In genomic region chr22:17665248-17665647, GRCh38 we compare ENCODE assay signal across 26 cellular contexts.
"Had no signal": no experiment of that assay in that cellular context is flagged by ENCODE, and none has a peak within 500 bp of the region (broad histone marks: within the 10 kb centered on the region; RNA-seq: fewer than 3 reads in every experiment).

No MANE protein-coding gene starts in this region.

- H3K27ac ChIP-seq: coronary artery, parathyroid adenoma, stomach, testis, tibial artery had no signal

- H3K9me3 Mint-ChIP-seq: effector memory CD8-positive, alpha-beta T cell; stimulated activated effector memory CD8-positive, alpha-beta T cell treated with anti-CD3 and anti-CD28 coated beads, Interleukin-12 subunit alpha, Interleukin-12 subunit beta, amount 100 ng/mL, for 72 hours; type B pancreatic cell had no signal

- H3K27me3 Mint-ChIP-seq: effector memory CD8-positive, alpha-beta T cell; naive B cell; progenitor cell of endocrine pancreas; type B pancreatic cell had no signal

- H3K4me3 Mint-ChIP-seq: effector memory CD8-positive, alpha-beta T cell; mesothelial cell of epicardium; naive B cell; nephron progenitor cell; stimulated activated effector memory CD8-positive, alpha-beta T cell treated with anti-CD3 and anti-CD28 coated beads, Interleukin-12 subunit alpha, Interleukin-12 subunit beta, amount 100 ng/mL, for 72 hours; type B pancreatic cell had no signal

- H3K9me3 ChIP-seq: testis, tibial artery had no signal

- H3K4me1 Mint-ChIP-seq: mesothelial cell of epicardium, nephron progenitor cell had no signal

- H3K27me3 ChIP-seq: stomach, testis, tibial artery had no signal

- ATAC-seq: effector memory CD8-positive, alpha-beta T cell; mucosa of descending colon; sciatic nerve; stimulated activated effector memory CD8-positive, alpha-beta T cell treated with anti-CD3 and anti-CD28 coated beads, Interleukin-12 subunit alpha, Interleukin-12 subunit beta, amount 100 ng/mL, for 72 hours had no signal

- H3K27ac Mint-ChIP-seq: mesothelial cell of epicardium; nephron progenitor cell; progenitor cell of endocrine pancreas; stimulated activated effector memory CD8-positive, alpha-beta T cell treated with anti-CD3 and anti-CD28 coated beads, Interleukin-12 subunit alpha, Interleukin-12 subunit beta, amount 100 ng/mL, for 72 hours; type B pancreatic cell had no signal

- H3K4me1 ChIP-seq: parathyroid adenoma, stomach, testis, tibial artery had no signal

- H3K4me2 ChIP-seq: smooth muscle cell had no signal

- H3K9ac ChIP-seq: parathyroid adenoma had no signal

- FAIRE-seq: endometrium, frontal cortex, kidney had no signal

- DNase-seq: effector memory CD8-positive, alpha-beta T cell; head of caudate nucleus; kidney; mesenchymal stem cell; mucosa of descending colon; naive B cell; nephron progenitor cell; stimulated activated CD4-positive, alpha-beta T cell treated with anti-CD3 and anti-CD28 coated beads, Interleukin-12 subunit alpha, Interleukin-12 subunit beta, amount 100 ng/mL, for 4 hours; stimulated activated CD4-positive, alpha-beta T cell treated with anti-CD3 and anti-CD28 coated beads, Interleukin-1b, Interleukin-23, amount 100 ng/mL, for 48 hours; stimulated activated CD4-positive, alpha-beta T cell treated with anti-CD3 and anti-CD28 coated beads, Interleukin-4, amount 100 ng/mL, for 1 hour; stimulated activated naive CD4-positive, alpha-beta T cell treated with Interleukin-2 at 50 U/mL for 16 hours; stomach; substantia nigra; testis; tibial artery had no signal

- H2AFZ ChIP-seq: parathyroid adenoma had no signal

- H3K4me3 ChIP-seq: coronary artery, lung, mucosa of descending colon, smooth muscle cell, stomach, testis, tibial artery had no signal
